In the genomic region with DNA sequence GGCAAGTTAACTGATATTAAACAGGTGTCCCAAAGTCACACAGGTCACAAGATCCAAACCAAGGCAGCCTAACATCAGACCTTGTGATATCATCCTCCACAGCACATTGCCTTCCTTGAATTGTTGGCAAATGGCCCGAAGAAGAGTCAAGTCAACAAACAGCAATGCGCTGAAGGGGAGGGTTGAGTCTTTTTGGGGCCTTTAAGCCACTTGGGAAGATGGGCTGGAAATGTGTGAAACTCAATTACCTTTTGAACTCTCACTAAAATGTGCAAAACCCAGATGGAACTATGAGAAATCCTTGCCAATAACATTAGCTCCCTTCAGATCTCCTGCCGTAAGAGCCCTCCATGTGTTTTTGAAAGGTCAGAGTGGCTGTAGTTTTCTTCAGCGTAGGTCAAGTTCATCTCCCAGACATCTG, we compare ENCODE assay signal across 2 cellular contexts.
TF ChIP-seq lines count a peak whose summit lies in the region.

No MANE protein-coding gene starts in this region.

TF ChIP-seq in SK-N-SH, 30 proteins besides CTCF, POLR2A, EP300 and RAD21 (continued from another document):
- TF ChIP-seq, protein P1, sequence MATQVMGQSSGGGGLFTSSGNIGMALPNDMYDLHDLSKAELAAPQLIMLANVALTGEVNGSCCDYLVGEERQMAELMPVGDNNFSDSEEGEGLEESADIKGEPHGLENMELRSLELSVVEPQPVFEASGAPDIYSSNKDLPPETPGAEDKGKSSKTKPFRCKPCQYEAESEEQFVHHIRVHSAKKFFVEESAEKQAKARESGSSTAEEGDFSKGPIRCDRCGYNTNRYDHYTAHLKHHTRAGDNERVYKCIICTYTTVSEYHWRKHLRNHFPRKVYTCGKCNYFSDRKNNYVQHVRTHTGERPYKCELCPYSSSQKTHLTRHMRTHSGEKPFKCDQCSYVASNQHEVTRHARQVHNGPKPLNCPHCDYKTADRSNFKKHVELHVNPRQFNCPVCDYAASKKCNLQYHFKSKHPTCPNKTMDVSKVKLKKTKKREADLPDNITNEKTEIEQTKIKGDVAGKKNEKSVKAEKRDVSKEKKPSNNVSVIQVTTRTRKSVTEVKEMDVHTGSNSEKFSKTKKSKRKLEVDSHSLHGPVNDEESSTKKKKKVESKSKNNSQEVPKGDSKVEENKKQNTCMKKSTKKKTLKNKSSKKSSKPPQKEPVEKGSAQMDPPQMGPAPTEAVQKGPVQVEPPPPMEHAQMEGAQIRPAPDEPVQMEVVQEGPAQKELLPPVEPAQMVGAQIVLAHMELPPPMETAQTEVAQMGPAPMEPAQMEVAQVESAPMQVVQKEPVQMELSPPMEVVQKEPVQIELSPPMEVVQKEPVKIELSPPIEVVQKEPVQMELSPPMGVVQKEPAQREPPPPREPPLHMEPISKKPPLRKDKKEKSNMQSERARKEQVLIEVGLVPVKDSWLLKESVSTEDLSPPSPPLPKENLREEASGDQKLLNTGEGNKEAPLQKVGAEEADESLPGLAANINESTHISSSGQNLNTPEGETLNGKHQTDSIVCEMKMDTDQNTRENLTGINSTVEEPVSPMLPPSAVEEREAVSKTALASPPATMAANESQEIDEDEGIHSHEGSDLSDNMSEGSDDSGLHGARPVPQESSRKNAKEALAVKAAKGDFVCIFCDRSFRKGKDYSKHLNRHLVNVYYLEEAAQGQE (IDR thresholded peaks at IDR 0.05; ENCODE audit: low read depth, low read length), result no peak
- TF ChIP-seq RXRA (IDR thresholded peaks at IDR 0.05; ENCODE audit: borderline replicate concordance, low read depth), result no peak; the same call in 1 of the 2 replicates

TF ChIP-seq in SK-N-SH treated with all-trans-retinoic acid at 6 μM for 48 hours, 23 proteins besides CTCF, POLR2A, EP300 and RAD21 (continued from another document):
- no peak for TF ChIP-seq TSHZ2 (CRISPR knock-in tag; IDR thresholded peaks at IDR 0.05)
- no peak for TF ChIP-seq ESRRG (CRISPR knock-in tag; IDR thresholded peaks at IDR 0.05)
TF ChIP-seq in SK-N-SH treated with all-trans-retinoic acid at 6 μM for 48 hours: peak in this region for 0.
